1 cellular context compared by ENCODE assay signal in genomic region chr12:111581434-111582132, GRCh38.
A peak's percentile ranks its signal among the peaks of the same experiment; 100 is the strongest.
TF ChIP-seq lines count a peak whose summit lies in the region.

No MANE protein-coding gene starts in this region.

TF ChIP-seq in K562, 482 proteins besides CTCF, POLR2A, EP300 and RAD21 (continued from another document):
- TF ChIP-seq ZBTB33 (CRISPR knock-in tag; IDR thresholded peaks at IDR 0.05) (peak; percentile 97), MEF2A (IDR thresholded peaks at IDR 0.05; ENCODE audit: control insufficient read depth, low read depth, low read length) (no peak), RBM34 (IDR thresholded peaks at IDR 0.05; ENCODE audit: borderline replicate concordance, insufficient read depth, low read length) (no peak), CBFA2T3 (IDR thresholded peaks at IDR 0.05) (0 out of 2 replicates have a peak, but pooled peaks have one; percentile 3), SUPT5H (IDR thresholded peaks at IDR 0.05) (0 out of 2 replicates have a peak, but pooled peaks have one; percentile 12), TFAP4 (CRISPR knock-in tag; IDR thresholded peaks at IDR 0.05; ENCODE audit: borderline replicate concordance) (peak; percentile 30; the same call in 1 of the 2 replicates), CBX3 (IDR thresholded peaks at IDR 0.05; ENCODE audit: borderline replicate concordance in 1 of 2, low read length in 2 of 2) (0 out of 3 replicates have a peak, but pooled peaks of 1 of the 2 experiments have one; percentile 6)
